In the genomic region with DNA sequence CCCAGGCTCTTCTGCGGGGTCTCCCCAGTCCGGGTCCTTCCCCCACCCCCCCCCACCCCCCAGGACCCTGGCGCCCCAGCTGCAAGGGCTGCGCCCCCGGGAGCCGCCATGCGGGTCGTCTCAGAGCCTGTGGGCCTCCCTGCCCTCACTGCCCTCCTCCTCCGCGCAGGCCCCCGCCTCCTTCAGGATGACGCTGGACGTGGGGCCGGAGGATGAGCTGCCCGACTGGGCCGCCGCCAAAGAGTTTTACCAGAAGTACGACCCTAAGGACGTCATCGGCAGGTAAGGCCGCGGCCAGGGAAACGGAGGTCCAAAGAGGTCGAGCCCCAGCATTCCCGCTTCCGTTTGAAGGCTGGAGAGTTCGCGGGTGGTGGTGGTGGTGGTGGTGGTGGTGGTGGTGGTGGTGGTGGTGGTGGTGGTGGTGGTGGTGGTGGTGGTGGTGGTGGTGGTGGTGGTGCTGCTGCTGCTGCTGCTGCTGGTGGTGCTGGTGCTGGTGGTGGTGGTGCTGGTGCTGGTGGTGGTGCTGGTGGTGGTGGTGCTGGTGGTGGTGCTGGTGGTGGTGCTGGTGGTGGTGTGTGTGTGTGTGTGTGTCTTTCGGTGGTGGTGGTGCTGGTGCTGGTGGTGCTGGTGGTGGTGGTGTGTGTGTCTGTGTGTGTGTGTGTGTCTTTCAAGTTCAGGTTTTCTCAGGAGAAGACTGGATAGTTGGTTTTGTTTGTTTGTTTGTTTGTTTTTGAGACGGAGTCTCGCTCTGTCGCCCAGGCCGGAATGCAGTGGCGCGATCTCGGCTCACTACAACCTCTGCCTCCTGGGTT, we compare ENCODE assay signal across 8 cellular contexts. TPM values are rescaled to one million over a fixed set of nuclear protein-coding genes. Genes with fewer than 3 reads are reported as not detected.
DNase-seq lines count a peak whose midpoint lies in the region; ATAC-seq and TF ChIP-seq lines count a peak whose summit lies in the region.

No MANE protein-coding gene starts in this region.

- DNase-seq in BJ (ENCODE audit: low read depth) = no peak
- peak; percentile 38 for DNase-seq in GM19238 (ENCODE audit: insufficient read length, low spot score)
- peak; percentile 53 for DNase-seq in M059J (ENCODE audit: low read depth)
- DNase-seq in activated naive CD8-positive, alpha-beta T cell treated with anti-CD3 and anti-CD28 coated beads for 36 hours = peak; percentile 49
- peak; percentile 52 to 83 (median 76) for DNase-seq in right cardiac atrium
- DNase-seq in retinal pigment epithelial cell (ENCODE audit: low read depth) = no peak
- no peak for DNase-seq in SIG-M5 treated with dmso at 0.1 percent for 504 hours (lab: John Stamatoyannopoulos, UW; ENCODE audit: unreplicated experiment)

- peak overlapping the region; percentile 89 for H3K27ac Mint-ChIP-seq in activated naive CD8-positive, alpha-beta T cell treated with anti-CD3 and anti-CD28 coated beads for 36 hours

- no peaks in the 10 kb centered on the region for H3K4me1 ChIP-seq in right cardiac atrium (ENCODE audit: control insufficient read depth, insufficient read depth, low read length)

- ATAC-seq in right cardiac atrium (peak; percentile 58 to 62), HG02852 (IDR thresholded peaks at IDR 0.05; ENCODE audit: unreplicated experiment) (no peak)

- H3K4me3 ChIP-seq in BJ (ENCODE audit: low read depth, low read length) (peak overlapping the region; percentile 99), right cardiac atrium (ENCODE audit: low read length) (peak overlapping the region; percentile 94), retinal pigment epithelial cell (ENCODE audit: low read length) (peak overlapping the region; percentile 75)

- no peaks in the 10 kb centered on the region for H3K27me3 Mint-ChIP-seq in activated naive CD8-positive, alpha-beta T cell treated with anti-CD3 and anti-CD28 coated beads for 36 hours

- H3K36me3 Mint-ChIP-seq in activated naive CD8-positive, alpha-beta T cell treated with anti-CD3 and anti-CD28 coated beads for 36 hours = peaks cover 30% of the 10 kb centered on the region

- CTCF ChIA-PET in BJ (lab: Yijun Ruan, JAX) = interaction anchor here (1.3 to 1.8 kb wide), 2 partner anchors 11 to 120 kb away, joined by 3 read pairs; no protein-coding TSS in a partner anchor

- peaks cover 14% of the 10 kb centered on the region for H3K36me3 ChIP-seq in BJ (ENCODE audit: control insufficient read depth, insufficient read depth, low read length)

- TF ChIP-seq CTCF in BJ (IDR thresholded peaks at IDR 0.05; ENCODE audit: insufficient read depth, low read depth, low read length) = no peak
- TF ChIP-seq CTCF in retinal pigment epithelial cell (conservative IDR thresholded peaks at IDR 0.05; ENCODE audit: low read depth, low read length) = no peak

- 17% methylated on average over 36 of the region's 36 CpGs for WGBS in right cardiac atrium

- H3K4me1 Mint-ChIP-seq in activated naive CD8-positive, alpha-beta T cell treated with anti-CD3 and anti-CD28 coated beads for 36 hours = peaks cover 24% of the 10 kb centered on the region

- H3K27ac ChIP-seq in right cardiac atrium (ENCODE audit: low read length) = no peak overlapping the region

- H3K27me3 ChIP-seq in BJ (ENCODE audit: control insufficient read depth, insufficient read depth, low read length) = no peaks in the 10 kb centered on the region
- H3K27me3 ChIP-seq in right cardiac atrium (ENCODE audit: control insufficient read depth, insufficient read depth) = no peaks in the 10 kb centered on the region

- POLR2A ChIA-PET in BJ (lab: Charles Lee) = no interaction called here

- no peaks in the 10 kb centered on the region for H3K9me3 ChIP-seq in right cardiac atrium (ENCODE audit: control insufficient read depth, low read length)

- no peaks in the 10 kb centered on the region for H3K9me3 Mint-ChIP-seq in activated naive CD8-positive, alpha-beta T cell treated with anti-CD3 and anti-CD28 coated beads for 36 hours

- H3K4me3 Mint-ChIP-seq in activated naive CD8-positive, alpha-beta T cell treated with anti-CD3 and anti-CD28 coated beads for 36 hours = peak overlapping the region; percentile 95

- intact Hi-C loops in right cardiac atrium (cut with DNase I) = no loop called here

RNA-seq across cellular contexts. Expression of a gene that starts 0.6 kb away (rescaled TPM):
- polyA plus RNA-seq in BJ (2011; rRNA removed) = 24.9 and 32.4 TPM in 2 replicates
- 12.2 and 20.6 TPM in 2 replicates for polyA minus RNA-seq in BJ (2011; rRNA and poly(A)+ RNA removed)
- total RNA-seq in M059J (2014; rRNA removed; shearing (Covaris generic)) = 39.6 and 57.4 TPM in 2 replicates
- 10 to 100 TPM; 31.1 to 32.0 TPM for total RNA-seq in activated naive CD8-positive, alpha-beta T cell treated with anti-CD3 and anti-CD28 coated beads for 36 hours
- total RNA-seq in right cardiac atrium = 10 to 100 TPM; 17.3 to 22.2 (median 18.7) TPM
- polyA plus RNA-seq in right cardiac atrium = 23.6 TPM

RNA-seq across cellular contexts. Expression of a gene that starts 13.0 kb away (rescaled TPM):
- polyA plus RNA-seq in BJ (2011; rRNA removed) (4.7 and 5.0 TPM in 2 replicates), right cardiac atrium (0.95 TPM)
- polyA minus RNA-seq in BJ (2011; rRNA and poly(A)+ RNA removed) = 2.9 and 3.9 TPM in 2 replicates
- 4.8 and 5.2 TPM in 2 replicates for total RNA-seq in M059J (2014; rRNA removed; shearing (Covaris generic))
- total RNA-seq in activated naive CD8-positive, alpha-beta T cell treated with anti-CD3 and anti-CD28 coated beads for 36 hours = 1 to 10 TPM; 3.7 to 6.4 TPM
- 1 to 10 TPM in 2 of 4 donors, under 1 TPM in 2; 0.51 to 1.5 (median 0.92) TPM for total RNA-seq in right cardiac atrium

RNA-seq across cellular contexts. Expression of a gene that starts 13.3 kb away (rescaled TPM):
- polyA plus RNA-seq in BJ (2011; rRNA removed) (64.7 and 82.4 TPM in 2 replicates), right cardiac atrium (36.1 TPM)
- polyA minus RNA-seq in BJ (2011; rRNA and poly(A)+ RNA removed) = 54.9 and 73.4 TPM in 2 replicates
- 72.4 and 104 TPM in 2 replicates for total RNA-seq in M059J (2014; rRNA removed; shearing (Covaris generic))
- 100 to 1,000 TPM in 1 of 2 experiments, 10 to 100 TPM in 1; 95.2 to 107 TPM for total RNA-seq in activated naive CD8-positive, alpha-beta T cell treated with anti-CD3 and anti-CD28 coated beads for 36 hours
- total RNA-seq in right cardiac atrium = 10 to 100 TPM; 46.6 to 64.9 (median 49.8) TPM

RNA-seq across cellular contexts. Expression of a gene that starts 38.2 kb away (rescaled TPM):
- polyA plus RNA-seq in BJ (2011; rRNA removed) (4.6 and 6.0 TPM in 2 replicates), right cardiac atrium (15.2 TPM)
- polyA minus RNA-seq in BJ (2011; rRNA and poly(A)+ RNA removed) = 6.1 and 8.0 TPM in 2 replicates
- 10.9 and 23.0 TPM in 2 replicates for total RNA-seq in M059J (2014; rRNA removed; shearing (Covaris generic))
- 1 to 10 TPM; 5.4 to 5.5 TPM for total RNA-seq in activated naive CD8-positive, alpha-beta T cell treated with anti-CD3 and anti-CD28 coated beads for 36 hours
- 10 to 100 TPM; 22.9 to 25.1 (median 24.8) TPM for total RNA-seq in right cardiac atrium

RNA-seq across cellular contexts. Expression of a gene that starts 49.9 kb away (rescaled TPM):
- polyA plus RNA-seq in BJ (2011; rRNA removed) (3.2 and 4.4 TPM in 2 replicates), right cardiac atrium (27.6 TPM)
- polyA minus RNA-seq in BJ (2011; rRNA and poly(A)+ RNA removed) = 11.4 and 23.2 TPM in 2 replicates
- total RNA-seq in M059J (2014; rRNA removed; shearing (Covaris generic)) = 6.9 and 11.7 TPM in 2 replicates
- total RNA-seq in activated naive CD8-positive, alpha-beta T cell treated with anti-CD3 and anti-CD28 coated beads for 36 hours = 10 to 100 TPM; 66.1 to 72.6 TPM
- 10 to 100 TPM; 43.5 to 61.2 (median 46.4) TPM for total RNA-seq in right cardiac atrium

Comparison
In these comparisons a context has a peak if more than half of its experiments do, and no peak if none do; other contexts are left out.
1. DNase-seq: peak in GM19238 (single experiment), M059J (single experiment), activated naive CD8-positive, alpha-beta T cell treated with anti-CD3 and anti-CD28 coated beads for 36 hours (single experiment) and right cardiac atrium (3 of 3); none in BJ (single experiment), retinal pigment epithelial cell (single experiment) and SIG-M5 treated with dmso at 0.1 percent for 504 hours (single experiment).
2. Peak in every context shown above with its lines, with median percentiles within 50 percentile points of each other: H3K4me3 ChIP-seq.